In genomic region chr16:27202923-27203428, GRCh38 we compare ENCODE assay signal across 8 cellular contexts. TPM values are rescaled to one million over a fixed set of nuclear protein-coding genes. Genes with fewer than 3 reads are reported as not detected.
A peak's percentile ranks its signal among the peaks of the same experiment; 100 is the strongest.
DNase-seq lines count a peak whose midpoint lies in the region; ATAC-seq, FAIRE-seq and TF ChIP-seq lines count a peak whose summit lies in the region.

No MANE protein-coding gene starts in this region.

- H3K4me1 ChIP-seq in Loucy (ENCODE audit: insufficient read depth, low read length, poor library complexity, severe bottlenecking) = peaks cover 33% of the 10 kb centered on the region

- peak overlapping the region; percentile 97 for H3K4me2 ChIP-seq in Loucy (ENCODE audit: low read depth, low read length, poor library complexity, severe bottlenecking)

- H3K27ac Mint-ChIP-seq in natural killer cell treated with Interleukin-12 subunit alpha and Interleukin-12 subunit beta and Interleukin-15 and Interleukin-18, amount 100 ng/mL, for 72 hours = peak overlapping the region; percentile 95 to 96

- no peak for FAIRE-seq in HTR-8/SVneo (lab: Jason Lieb, UNC)

- H3K4me1 Mint-ChIP-seq in natural killer cell treated with Interleukin-12 subunit alpha and Interleukin-12 subunit beta and Interleukin-15 and Interleukin-18, amount 100 ng/mL, for 72 hours (ENCODE audit: low read depth in 2 of 2) = peaks cover 46 to 49% of the 10 kb centered on the region in 2 donors

- TF ChIP-seq CTCF in AG10803 (conservative IDR thresholded peaks at IDR 0.05; ENCODE audit: low read length) = no peak
- TF ChIP-seq CTCF in Loucy (conservative IDR thresholded peaks at IDR 0.05; ENCODE audit: low read length) = no peak
- peak in 2 of 56 donors; percentile 0 to 25 for TF ChIP-seq CTCF in dorsolateral prefrontal cortex (IDR thresholded peaks at IDR 0.05 in 54 of 56, conservative IDR thresholded peaks at IDR 0.05 in 2 of 56; ENCODE audit: low read depth in 1 of 56, partially characterized antibody in 56 of 56)

- H3K4me3 Mint-ChIP-seq in natural killer cell treated with Interleukin-12 subunit alpha and Interleukin-12 subunit beta and Interleukin-15 and Interleukin-18, amount 100 ng/mL, for 72 hours = peak overlapping the region; percentile 90

- H3F3A ChIP-seq in Loucy (ENCODE audit: low read depth) = no peaks in the 10 kb centered on the region

- H3K9ac ChIP-seq in Loucy (ENCODE audit: low read depth, low read length, poor library complexity, severe bottlenecking) = peak overlapping the region; percentile 98

- H3K27ac ChIP-seq in dorsolateral prefrontal cortex = peak overlapping the region; percentile 92 to 100 (median 99)

- ATAC-seq in natural killer cell treated with Interleukin-12 subunit alpha and Interleukin-12 subunit beta and Interleukin-15 and Interleukin-18, amount 100 ng/mL, for 72 hours = no peak

- no peaks in the 10 kb centered on the region for H3K27me3 ChIP-seq in Loucy (ENCODE audit: insufficient read depth, low read length, poor library complexity, severe bottlenecking)
- no peaks in the 10 kb centered on the region for H3K27me3 ChIP-seq in dorsolateral prefrontal cortex

- H2AFZ ChIP-seq in Loucy (ENCODE audit: low read length) = peak overlapping the region; percentile 97; the same call in 1 of the 2 replicates

- H4K20me1 ChIP-seq in Loucy (ENCODE audit: insufficient read depth, low read length, poor library complexity, severe bottlenecking) = no peaks in the 10 kb centered on the region

- no peaks in the 10 kb centered on the region for H3K36me3 ChIP-seq in Loucy (ENCODE audit: insufficient read depth, low read length)

- H3K9me3 ChIP-seq in Loucy (ENCODE audit: insufficient read depth, low read depth, low read length) = no peaks in the 10 kb centered on the region

- no peaks in the 10 kb centered on the region for H3K27me3 Mint-ChIP-seq in natural killer cell treated with Interleukin-12 subunit alpha and Interleukin-12 subunit beta and Interleukin-15 and Interleukin-18, amount 100 ng/mL, for 72 hours

- intact Hi-C loops in dorsolateral prefrontal cortex (cut with DNase I) = loop anchor here (1.0 to 10.0 kb wide), 4 partner anchors 34 to 1012 kb away; partner anchors contain the start of genes NSMCE1 (in 2 of the 2) and XPO6 (in 1 of the 2)

- H3K9me3 Mint-ChIP-seq in natural killer cell treated with Interleukin-12 subunit alpha and Interleukin-12 subunit beta and Interleukin-15 and Interleukin-18, amount 100 ng/mL, for 72 hours = peaks cover 3% of the 10 kb centered on the region

- H3K9me2 ChIP-seq in Loucy (replicated peaks; ENCODE audit: low read depth, low read length) = no peaks in the 10 kb centered on the region

- peaks cover 22% of the 10 kb centered on the region for H3K79me2 ChIP-seq in Loucy (ENCODE audit: insufficient read depth, low read length)

- DNase-seq in AG10803 (ENCODE audit: low read depth) = no peak
- no peak for DNase-seq in dorsolateral prefrontal cortex
- no peak for DNase-seq in natural killer cell treated with Interleukin-12 subunit alpha and Interleukin-12 subunit beta and Interleukin-15 and Interleukin-18, amount 100 ng/mL, for 72 hours (ENCODE audit: low spot score)
- no peak for DNase-seq in GM03348 (ENCODE audit: low spot score)
- DNase-seq in DMS 273 treated with DMSO at 0.1 percent for 48 hours (lab: John Stamatoyannopoulos, UW) = no peak
- DNase-seq in HTR-8/SVneo (ENCODE audit: insufficient read length, low spot score) = no peak
- DNase-seq in DMS153 (lab: John Stamatoyannopoulos, UW) = no peak

- no peaks in the 10 kb centered on the region for H3K36me3 Mint-ChIP-seq in natural killer cell treated with Interleukin-12 subunit alpha and Interleukin-12 subunit beta and Interleukin-15 and Interleukin-18, amount 100 ng/mL, for 72 hours

- H3K4me3 ChIP-seq in AG10803 (ENCODE audit: low read length) = peak overlapping the region; percentile 99
- peak overlapping the region; percentile 83 for H3K4me3 ChIP-seq in Loucy (ENCODE audit: low read length, poor library complexity, severe bottlenecking)
- H3K4me3 ChIP-seq in dorsolateral prefrontal cortex = peak overlapping the region; percentile 68 to 100 (median 93)

RNA-seq across cellular contexts. Expression of gene KDM8, which starts 0.3 kb away (rescaled TPM):
- total RNA-seq in dorsolateral prefrontal cortex = 10 to 100 TPM in 117 of 120 experiments, 1 to 10 TPM in 3; 8.7 to 25.5 (median 15.1) TPM
- total RNA-seq in natural killer cell treated with Interleukin-12 subunit alpha and Interleukin-12 subunit beta and Interleukin-15 and Interleukin-18, amount 100 ng/mL, for 72 hours = 10 to 100 TPM in 1 of 2 donors, 1 to 10 TPM in 1; 7.3 to 12.0 TPM
